In the genomic region with DNA sequence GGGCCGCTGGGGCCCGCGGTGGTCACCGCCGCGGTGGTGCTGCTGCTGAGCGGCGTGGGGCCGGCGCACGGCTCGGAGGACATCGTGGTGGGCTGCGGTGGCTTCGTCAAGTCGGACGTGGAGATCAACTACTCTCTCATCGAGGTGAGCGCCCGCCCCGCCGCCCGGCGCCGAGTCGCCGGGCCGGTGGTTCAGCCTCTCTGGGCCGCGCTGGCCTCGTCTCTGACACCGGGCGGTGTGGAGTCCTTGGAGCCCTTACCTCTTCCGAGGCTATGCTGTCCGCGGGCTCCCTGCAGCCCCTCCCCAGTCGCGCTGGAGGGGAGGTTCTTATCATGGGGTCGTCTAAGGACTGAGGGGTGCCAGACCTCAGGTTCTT, we compare ENCODE assay signal across 8 cellular contexts. TPM values are rescaled to one million over a fixed set of nuclear protein-coding genes. Genes with fewer than 3 reads are reported as not detected.
DNase-seq lines count a peak whose midpoint lies in the region; ATAC-seq and TF ChIP-seq lines count a peak whose summit lies in the region.
"Not testable (repeated sequence)": the region's sequence is repeated elsewhere in the genome, so short reads cannot be mapped to it uniquely, and the experiment has no call there.

No MANE protein-coding gene starts in this region.

- not testable (repeated sequence) for H3K9me3 ChIP-seq in CD8-positive, alpha-beta T cell (ENCODE audit: low read length); HCT116 (ENCODE audit: control insufficient read depth in 1 of 2, insufficient read depth in 1 of 2, low read depth in 1 of 2, low read length in 2 of 2); RWPE2 (ENCODE audit: severe bottlenecking); body of pancreas; gastrocnemius medialis

- H3K27ac Mint-ChIP-seq in CD8-positive, alpha-beta T cell: not testable (repeated sequence)

- ATAC-seq in CD8-positive, alpha-beta T cell: peak; percentile 22
- ATAC-seq in GM19395 (IDR thresholded peaks at IDR 0.05; ENCODE audit: unreplicated experiment) (peak; percentile 44), HCT116 (peak; percentile 52), HG03139 (IDR thresholded peaks at IDR 0.05; ENCODE audit: unreplicated experiment) (peak; percentile 34), RWPE2 (ENCODE audit: low read depth) (peak; percentile 46), body of pancreas (peak; percentile 47), left ventricle myocardium superior (peak; percentile 65), gastrocnemius medialis (peak; percentile 53 to 63)

- not testable (repeated sequence) for H3K9me2 ChIP-seq in HCT116 (ENCODE audit: insufficient read depth)

- H3K36me3 ChIP-seq in CD8-positive, alpha-beta T cell (ENCODE audit: insufficient read depth, low read length); HCT116 (ENCODE audit: control insufficient read depth in 1 of 2, insufficient read depth in 2 of 2, low read length in 2 of 2); RWPE2 (ENCODE audit: low read depth); body of pancreas (replicated peaks in 1 of 2; ENCODE audit: insufficient read depth in 1 of 2, low read depth in 2 of 2); gastrocnemius medialis: not testable (repeated sequence)

- not testable (repeated sequence) for TF ChIP-seq CTCF in CD8-positive, alpha-beta T cell (IDR thresholded peaks at IDR 0.05); HCT116 (IDR thresholded peaks at IDR 0.05 in 2 of 3, conservative IDR thresholded peaks at IDR 0.05 in 1 of 3; ENCODE audit: borderline replicate concordance in 1 of 3, insufficient read depth in 1 of 3, low read depth in 2 of 3, low read length in 2 of 3); RWPE2 (IDR thresholded peaks at IDR 0.05; ENCODE audit: poor library complexity, severe bottlenecking); body of pancreas (IDR thresholded peaks at IDR 0.05); gastrocnemius medialis (IDR thresholded peaks at IDR 0.05 in 4 of 5, conservative IDR thresholded peaks at IDR 0.05 in 1 of 5)

- DNase-seq in CD8-positive, alpha-beta T cell; HCT116 (ENCODE audit: low read depth, low spot score); RWPE2 (ENCODE audit: low spot score); body of pancreas; left ventricle myocardium superior; gastrocnemius medialis: not testable (repeated sequence)

- H3K4me1 Mint-ChIP-seq in CD8-positive, alpha-beta T cell (ENCODE audit: low read depth): peaks cover 10% of the 10 kb centered on the region

- POLR2A ChIA-PET in CD8-positive, alpha-beta T cell (lab: Charles Lee); HCT116 (lab: Charles Lee): not testable (repeated sequence)

- H3K4me3 ChIP-seq in CD8-positive, alpha-beta T cell (ENCODE audit: low read depth, low read length); HCT116 (replicated peaks in 1 of 2; ENCODE audit: low read depth in 1 of 2, low read length in 2 of 2); body of pancreas; gastrocnemius medialis: not testable (repeated sequence)
- peak overlapping the region; percentile 31 for H3K4me3 ChIP-seq in RWPE2 (ENCODE audit: severe bottlenecking)

- not testable (repeated sequence) for H3K9me3 Mint-ChIP-seq in CD8-positive, alpha-beta T cell

- H3K4me3 Mint-ChIP-seq in CD8-positive, alpha-beta T cell: not testable (repeated sequence)

- in situ Hi-C loops in gastrocnemius medialis (cut with MboI; ENCODE audit: low sequenced_read_pairs in 4 of 4): not testable (repeated sequence)

- not testable (repeated sequence) for H3K27ac ChIP-seq in CD8-positive, alpha-beta T cell (ENCODE audit: low read depth, low read length); HCT116 (ENCODE audit: low read depth, low read length); RWPE2 (ENCODE audit: poor library complexity, severe bottlenecking); body of pancreas; gastrocnemius medialis

- H3K9ac ChIP-seq in HCT116 (ENCODE audit: low read length): not testable (repeated sequence)

- H4K20me1 ChIP-seq in HCT116 (ENCODE audit: insufficient read depth): not testable (repeated sequence)

- not testable (repeated sequence) for H3K27me3 ChIP-seq in CD8-positive, alpha-beta T cell (ENCODE audit: insufficient read depth, low read length); HCT116 (ENCODE audit: insufficient read depth, low read length); RWPE2 (ENCODE audit: insufficient read depth, poor library complexity, severe bottlenecking); body of pancreas; gastrocnemius medialis

- CTCF ChIA-PET in CD8-positive, alpha-beta T cell (lab: Charles Lee); HCT116 (lab: Charles Lee): not testable (repeated sequence)

- BruUV-seq in HCT116 (replicated peaks; lab: Mats Ljungman, UMichigan): not testable (repeated sequence)

- intact Hi-C loops in CD8-positive, alpha-beta T cell (cut with DNase I, micrococcal nuclease); HCT116 (cut with micrococcal nuclease); body of pancreas (cut with DNase I); left ventricle myocardium superior (cut with micrococcal nuclease); gastrocnemius medialis (cut with DNase I; ENCODE audit: low total_unique reads): not testable (repeated sequence)

- H3K79me2 ChIP-seq in HCT116 (ENCODE audit: insufficient read depth, low read length): not testable (repeated sequence)

- TF ChIP-seq RAD21 in HCT116 (IDR thresholded peaks at IDR 0.05; ENCODE audit: low read depth): not testable (repeated sequence)

- H3K4me1 ChIP-seq in CD8-positive, alpha-beta T cell (ENCODE audit: insufficient read depth, low read length); HCT116 (ENCODE audit: control insufficient read depth in 1 of 2, insufficient read depth in 2 of 2, low read length in 2 of 2); RWPE2 (ENCODE audit: insufficient read depth, poor library complexity, severe bottlenecking); body of pancreas; gastrocnemius medialis: not testable (repeated sequence)

- H2AFZ ChIP-seq in HCT116 (ENCODE audit: low read depth, low read length, poor library complexity, severe bottlenecking): not testable (repeated sequence)

- not testable (repeated sequence) for TF ChIP-seq POLR2A in HCT116 (IDR thresholded peaks at IDR 0.05; ENCODE audit: borderline replicate concordance, extremely low read depth, insufficient read depth, insufficient read length); body of pancreas (IDR thresholded peaks at IDR 0.05); gastrocnemius medialis (IDR thresholded peaks at IDR 0.05)

- H3K4me2 ChIP-seq in HCT116 (ENCODE audit: low read length): not testable (repeated sequence)

- not testable (repeated sequence) for H3K36me3 Mint-ChIP-seq in CD8-positive, alpha-beta T cell

- H3K27me3 Mint-ChIP-seq in CD8-positive, alpha-beta T cell (ENCODE audit: low read depth): not testable (repeated sequence)

- RAD21 ChIA-PET in HCT116 (lab: Charles Lee; ENCODE audit: low non-redundant PET in 1 of 2, low total read pairs in 2 of 2, uncharacterized antibody in 2 of 2, unreplicated experiment in 2 of 2): not testable (repeated sequence)

- WGBS in body of pancreas, 2 donors: no CpG with 5 or more reads among the region's 39 CpGs

RNA-seq across cellular contexts. Expression of gene NOMO1, which starts 0.3 kb away (rescaled TPM):
- 10 to 100 TPM; 21.3 to 24.3 TPM for total RNA-seq in CD8-positive, alpha-beta T cell
- total RNA-seq in HCT116 (2021; ENCODE audit: unreplicated experiment): 122 TPM
- 126 and 138 TPM in 2 replicates for polyA plus RNA-seq in HCT116 (2012)
- total RNA-seq in body of pancreas: 100 to 1,000 TPM in 1 of 2 donors, 10 to 100 TPM in 1; 49.4 to 102 TPM
- total RNA-seq in left ventricle myocardium superior: 129 TPM
- total RNA-seq in gastrocnemius medialis: 10 to 100 TPM; 83.7 to 88.1 (median 86.7) TPM
